15 cellular contexts compared by ENCODE assay signal in genomic region chr4:35511851-35512250, GRCh38.
DNase-seq lines count a peak whose midpoint lies in the region; ATAC-seq and TF ChIP-seq lines count a peak whose summit lies in the region.
"Had no signal": no experiment of that assay in that cellular context is flagged by ENCODE, and none has a peak within 500 bp of the region (broad histone marks: within the 10 kb centered on the region; RNA-seq: fewer than 3 reads in every experiment).

No MANE protein-coding gene starts in this region.

- DNase-seq in MCF 10A (ENCODE audit: unreplicated experiment) (peak; percentile 17), breast epithelium (ENCODE audit: low spot score in 2 of 2) (no peak), RWPE1 (ENCODE audit: low spot score) (peak; percentile 32), epithelial cell of esophagus (ENCODE audit: low read depth) (peak; percentile 92), brain microvascular endothelial cell (no peak)
- no peak for DNase-seq in stimulated activated effector memory CD8-positive, alpha-beta T cell treated with anti-CD3 and anti-CD28 coated beads, Interleukin-12 subunit alpha, Interleukin-12 subunit beta, amount 100 ng/mL, for 72 hours (ENCODE audit: low spot score in 2 of 2)
- DNase-seq: ACHN; CD4-positive, CD25-positive, alpha-beta regulatory T cell; DMS79 treated with DMSO at 0.1 percent for 48 hours; EL; GDM1; HCEC 1CT; HFFc6 had no signal

- TF ChIP-seq POLR2A in breast epithelium (IDR thresholded peaks at IDR 0.05): no peak

- ATAC-seq in GM21529 (IDR thresholded peaks at IDR 0.05; ENCODE audit: unreplicated experiment): no peak
- no peak for ATAC-seq in stimulated activated effector memory CD8-positive, alpha-beta T cell treated with anti-CD3 and anti-CD28 coated beads, Interleukin-12 subunit alpha, Interleukin-12 subunit beta, amount 100 ng/mL, for 72 hours

- H3K4me3 ChIP-seq in breast epithelium: no peak overlapping the region
- no peak overlapping the region for H3K4me3 ChIP-seq in epithelial cell of esophagus (ENCODE audit: low read length)
- no peak overlapping the region for H3K4me3 ChIP-seq in brain microvascular endothelial cell (ENCODE audit: low read depth, low read length)
- H3K4me3 ChIP-seq: BLaER1 treated with 17β-estradiol and CSF1 and Interleukin-3, amounts not matched to agents 10 nM and 100 nM had no signal

- H3K27me3 ChIP-seq in breast epithelium (no peaks in the 10 kb centered on the region), brain microvascular endothelial cell (replicated peaks) (no peaks in the 10 kb centered on the region)
- H3K27me3 ChIP-seq: BLaER1 treated with 17β-estradiol and CSF1 and Interleukin-3, amounts not matched to agents 10 nM and 100 nM had no signal

- no peaks in the 10 kb centered on the region for H3K4me1 ChIP-seq in breast epithelium
- H3K4me1 ChIP-seq: BLaER1 treated with 17β-estradiol and CSF1 and Interleukin-3, amounts not matched to agents 10 nM and 100 nM had no signal

- POLR2A ChIA-PET in MCF 10A (lab: Yijun Ruan, JAX): interaction anchor here (0.9 to 1.0 kb wide), 2 partner anchors 11 to 13 kb away, joined by 3 to 4 read pairs; no protein-coding TSS in a partner anchor
- POLR2A ChIA-PET in RWPE1 (lab: Yijun Ruan, JAX; ENCODE audit: low non-redundant PET): no interaction called here

- no peak overlapping the region for H3K27ac Mint-ChIP-seq in MCF 10A (ENCODE audit: low read depth, unreplicated experiment)
- H3K27ac Mint-ChIP-seq in stimulated activated effector memory CD8-positive, alpha-beta T cell treated with anti-CD3 and anti-CD28 coated beads, Interleukin-12 subunit alpha, Interleukin-12 subunit beta, amount 100 ng/mL, for 72 hours: no peak overlapping the region
- H3K27ac Mint-ChIP-seq: CD4-positive, CD25-positive, alpha-beta regulatory T cell; HFFc6 had no signal

- TF ChIP-seq CTCF in MCF 10A (IDR thresholded peaks at IDR 0.05; ENCODE audit: unreplicated experiment): no peak
- no peak for TF ChIP-seq CTCF in breast epithelium (IDR thresholded peaks at IDR 0.05)
- no peak for TF ChIP-seq CTCF in RWPE1 (conservative IDR thresholded peaks at IDR 0.05; ENCODE audit: low read depth)
- TF ChIP-seq CTCF in epithelial cell of esophagus (IDR thresholded peaks at IDR 0.05; ENCODE audit: insufficient read depth, low read depth, low read length, missing control alignments): no peak
- no peak for TF ChIP-seq CTCF in brain microvascular endothelial cell (IDR thresholded peaks at IDR 0.05; ENCODE audit: low read depth, low read length, missing control alignments)

- H3K36me3 ChIP-seq in breast epithelium (no peaks in the 10 kb centered on the region), brain microvascular endothelial cell (replicated peaks) (no peaks in the 10 kb centered on the region)
- H3K36me3 ChIP-seq: BLaER1 treated with 17β-estradiol and CSF1 and Interleukin-3, amounts not matched to agents 10 nM and 100 nM had no signal

- H3K36me3 Mint-ChIP-seq in MCF 10A (ENCODE audit: insufficient read depth, unreplicated experiment): no peaks in the 10 kb centered on the region
- H3K36me3 Mint-ChIP-seq in stimulated activated effector memory CD8-positive, alpha-beta T cell treated with anti-CD3 and anti-CD28 coated beads, Interleukin-12 subunit alpha, Interleukin-12 subunit beta, amount 100 ng/mL, for 72 hours: no peaks in the 10 kb centered on the region
- H3K36me3 Mint-ChIP-seq: CD4-positive, CD25-positive, alpha-beta regulatory T cell had no signal

- no TSS peak for BruUV-seq in MCF 10A (replicated peaks; lab: Mats Ljungman, UMichigan)

- CTCF ChIA-PET in MCF 10A (lab: Yijun Ruan, JAX) (no interaction called here), RWPE1 (lab: Yijun Ruan, JAX) (no interaction called here)

- no peaks in the 10 kb centered on the region for H3K4me1 Mint-ChIP-seq in MCF 10A (ENCODE audit: insufficient read depth, unreplicated experiment)
- no peaks in the 10 kb centered on the region for H3K4me1 Mint-ChIP-seq in stimulated activated effector memory CD8-positive, alpha-beta T cell treated with anti-CD3 and anti-CD28 coated beads, Interleukin-12 subunit alpha, Interleukin-12 subunit beta, amount 100 ng/mL, for 72 hours
- H3K4me1 Mint-ChIP-seq: CD4-positive, CD25-positive, alpha-beta regulatory T cell had no signal

- H3K9me3 Mint-ChIP-seq in MCF 10A (ENCODE audit: unreplicated experiment): no peaks in the 10 kb centered on the region
- no peaks in the 10 kb centered on the region for H3K9me3 Mint-ChIP-seq in stimulated activated effector memory CD8-positive, alpha-beta T cell treated with anti-CD3 and anti-CD28 coated beads, Interleukin-12 subunit alpha, Interleukin-12 subunit beta, amount 100 ng/mL, for 72 hours

- H3K4me3 Mint-ChIP-seq in MCF 10A (ENCODE audit: unreplicated experiment): no peak overlapping the region
- H3K4me3 Mint-ChIP-seq in stimulated activated effector memory CD8-positive, alpha-beta T cell treated with anti-CD3 and anti-CD28 coated beads, Interleukin-12 subunit alpha, Interleukin-12 subunit beta, amount 100 ng/mL, for 72 hours: no peak overlapping the region
- H3K4me3 Mint-ChIP-seq: CD4-positive, CD25-positive, alpha-beta regulatory T cell; HFFc6 had no signal

- in situ Hi-C loops in brain microvascular endothelial cell (cut with HindIII; ENCODE audit: low pct_ligation_motif_present, low sequenced_read_pairs): no loop called here

- H3K9me3 ChIP-seq in breast epithelium: no peaks in the 10 kb centered on the region
- H3K9me3 ChIP-seq: BLaER1 treated with 17β-estradiol and CSF1 and Interleukin-3, amounts not matched to agents 10 nM and 100 nM had no signal

- H3K27ac ChIP-seq in breast epithelium (no peak overlapping the region), RWPE1 (no peak overlapping the region), brain microvascular endothelial cell (no peak overlapping the region)
- H3K27ac ChIP-seq: BLaER1 treated with 17β-estradiol and CSF1 and Interleukin-3, amounts not matched to agents 10 nM and 100 nM had no signal

- intact Hi-C loops in MCF 10A (cut with micrococcal nuclease) (no loop called here), breast epithelium (cut with DNase I; ENCODE audit: low total_unique reads) (no loop called here)

- no peaks in the 10 kb centered on the region for H3K27me3 Mint-ChIP-seq in MCF 10A (ENCODE audit: insufficient read depth, unreplicated experiment)
- H3K27me3 Mint-ChIP-seq: CD4-positive, CD25-positive, alpha-beta regulatory T cell had no signal

Comparison
In these comparisons a context has a peak if more than half of its experiments do, and no peak if none do; other contexts are left out.
1. DNase-seq: peak in MCF 10A (single experiment), RWPE1 (single experiment) and epithelial cell of esophagus (single experiment); none in breast epithelium (0 of 2), brain microvascular endothelial cell (single experiment) and stimulated activated effector memory CD8-positive, alpha-beta T cell treated with anti-CD3 and anti-CD28 coated beads, Interleukin-12 subunit alpha, Interleukin-12 subunit beta, amount 100 ng/mL, for 72 hours (0 of 2).